Comparison of ENCODE assay signal across 28 cellular contexts in genomic region chr10:70289739-70290138, GRCh38. TPM values are rescaled to one million over a fixed set of nuclear protein-coding genes. Genes with fewer than 3 reads are reported as not detected.
"Had no signal": no experiment of that assay in that cellular context is flagged by ENCODE, and none has a peak within 500 bp of the region (broad histone marks: within the 10 kb centered on the region; RNA-seq: fewer than 3 reads in every experiment).

No MANE protein-coding gene starts in this region.

- H3K4me2 ChIP-seq: SK-N-SH had no signal

- H3K27me3 ChIP-seq: SJCRH30 had no signal

- H3K36me3 ChIP-seq: cardiac muscle cell, Peyer's patch, SJCRH30 had no signal

- ATAC-seq: activated CD8-positive, alpha-beta T cell treated with anti-CD3 and anti-CD28 coated beads for 36 hours; activated naive CD4-positive, alpha-beta T cell treated with anti-CD3 and anti-CD28 coated beads, Interleukin-2, amount 50 U/mL, for 72 hours had no signal

- FAIRE-seq: astrocyte had no signal

- H3K9ac ChIP-seq: SK-N-SH had no signal

- H3K9me2 ChIP-seq: SK-N-SH had no signal

- H3K4me1 ChIP-seq: Peyer's patch, SJCRH30 had no signal

- DNase-seq: activated CD4-positive, alpha-beta T cell treated with anti-CD3 and anti-CD28 coated beads, Interleukin-2, amount 50 U/mL, for 1 hour; activated CD4-positive, CD25-positive, alpha-beta regulatory T cell; activated CD8-positive, alpha-beta memory T cell treated with anti-CD3 and anti-CD28 coated beads, Interleukin-2, amount 50 U/mL, for 4 hours; activated CD8-positive, alpha-beta T cell treated with anti-CD3 and anti-CD28 coated beads for 36 hours; activated effector memory CD4-positive, alpha-beta T cell treated with Interleukin-2 at 50 U/mL for 16 hours; activated naive CD4-positive, alpha-beta T cell treated with Interleukin-2 at 50 U/mL for 16 hours; amygdala; MM.1S; NCI-H1105; NCI-H1436; NCI-H1694 treated with DMSO at 0.1 percent for 48 hours; NCI-H2029 treated with DMSO at 0.1 percent for 48 hours; NCI-H510A treated with DMSO at 0.1 percent for 48 hours; NCI-H69; NK-92 treated with Interleukin-12 subunit alpha and Interleukin-12 subunit beta, amount 100 ng/mL, for 24 hours; OCI-M1; Peyer's patch; Right ventricle myocardium superior; SJCRH30; SK-N-SH; T-helper 1 cell had no signal

- H3K4me1 Mint-ChIP-seq: brain had no signal

- H3K27ac ChIP-seq: cardiac muscle cell, Peyer's patch, SJCRH30, VCaP had no signal

- H3K4me3 ChIP-seq: cardiac muscle cell, Peyer's patch, SJCRH30 had no signal

- H3K4me3 Mint-ChIP-seq: activated CD8-positive, alpha-beta T cell treated with anti-CD3 and anti-CD28 coated beads for 36 hours; activated T-helper 1 cell treated with anti-CD3 and anti-CD28 coated beads, Interleukin-12 subunit alpha, Interleukin-12 subunit beta, Interleukin-2, Interleukin-4 antibody, amounts not matched to agents 30 ng/mL and 10 ng/mL and 1 ng/mL, durations not matched to agents 14 hours and 24 hours and 36 hours; brain had no signal

- H3K9me3 Mint-ChIP-seq: activated CD8-positive, alpha-beta T cell treated with anti-CD3 and anti-CD28 coated beads for 36 hours; activated naive CD4-positive, alpha-beta T cell treated with anti-CD3 and anti-CD28 coated beads, Interleukin-2, amount 50 U/mL, for 72 hours; activated T-helper 1 cell treated with anti-CD3 and anti-CD28 coated beads, Interleukin-12 subunit alpha, Interleukin-12 subunit beta, Interleukin-2, Interleukin-4 antibody, amounts not matched to agents 30 ng/mL and 10 ng/mL and 1 ng/mL, durations not matched to agents 14 hours and 24 hours and 36 hours had no signal

- H3K27ac Mint-ChIP-seq: activated CD8-positive, alpha-beta T cell treated with anti-CD3 and anti-CD28 coated beads for 36 hours; activated naive CD4-positive, alpha-beta T cell treated with anti-CD3 and anti-CD28 coated beads, Interleukin-2, amount 50 U/mL, for 72 hours; activated T-helper 1 cell treated with anti-CD3 and anti-CD28 coated beads, Interleukin-12 subunit alpha, Interleukin-12 subunit beta, Interleukin-2, Interleukin-4 antibody, amounts not matched to agents 30 ng/mL and 10 ng/mL and 1 ng/mL, durations not matched to agents 14 hours and 24 hours and 36 hours; brain had no signal

- H3K36me3 Mint-ChIP-seq: brain had no signal

- H3K9me3 ChIP-seq: Peyer's patch, SJCRH30, SK-N-SH had no signal

RNA-seq across cellular contexts. Expression of gene NPFFR1, which starts 5.9 kb away (rescaled TPM):
- total RNA-seq: activated CD8-positive, alpha-beta T cell treated with anti-CD3 and anti-CD28 coated beads for 36 hours; activated naive CD4-positive, alpha-beta T cell treated with anti-CD3 and anti-CD28 coated beads, Interleukin-2, amount 50 U/mL, for 72 hours; activated T-helper 1 cell treated with anti-CD3 and anti-CD28 coated beads, Interleukin-12 subunit alpha, Interleukin-12 subunit beta, Interleukin-2, Interleukin-4 antibody, amounts not matched to agents 30 ng/mL and 10 ng/mL and 1 ng/mL, durations not matched to agents 14 hours and 24 hours and 36 hours; astrocyte; cardiac muscle cell; Peyer's patch; SJCRH30; T-helper 2 cell treated with Interferon-gamma antibody and Interleukin-4, amounts not matched to agents 100 ng/mL and 5 ng/mL, for 36 hours had no signal
- polyA plus RNA-seq: cardiac muscle cell, SK-N-SH had no signal
